18 cellular contexts compared by ENCODE assay signal in the genomic region with DNA sequence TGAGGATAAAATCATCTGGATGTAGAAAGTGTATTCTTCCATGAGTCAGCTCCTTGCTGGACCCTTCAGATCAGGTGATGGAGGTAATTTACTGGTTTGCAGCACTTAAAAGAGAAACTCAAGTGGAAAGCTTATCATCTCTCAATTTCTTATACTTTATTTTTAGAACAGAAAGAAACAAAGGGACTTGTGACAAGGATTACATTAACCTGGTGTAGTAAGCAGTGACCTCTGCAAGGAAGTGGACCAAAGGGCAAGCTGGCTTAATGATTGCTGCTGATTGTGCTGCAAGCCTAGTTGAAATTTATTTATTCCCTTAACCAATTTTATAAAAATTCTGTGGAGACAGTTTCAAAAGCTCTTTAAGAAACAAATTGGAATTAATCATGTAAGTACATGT.
"Had no signal": no experiment of that assay in that cellular context is flagged by ENCODE, and none has a peak within 500 bp of the region (broad histone marks: within the 10 kb centered on the region; RNA-seq: fewer than 3 reads in every experiment).

No MANE protein-coding gene starts in this region.

- DNase-seq: activated B cell treated with CpG ODN at 0.5 μM for 24 hours; activated CD4-positive, alpha-beta memory T cell treated with anti-CD3 and anti-CD28 coated beads, Interleukin-2, amount 10 ng/mL, durations not matched to agents 7 days and 5 days; activated CD4-positive, alpha-beta T cell treated with anti-CD3 and anti-CD28 coated beads for 48 hours; activated naive CD4-positive, alpha-beta T cell treated with Interleukin-2 at 50 U/mL for 16 hours; activated naive CD8-positive, alpha-beta T cell treated with anti-CD3 and anti-CD28 coated beads, Interleukin-2, amount 10 ng/mL, durations not matched to agents 7 days and 5 days; activated T-cell treated with anti-CD3 and anti-CD28 coated beads, Interleukin-2, amount 50 U/mL, for 24 hours; amygdala; body of pancreas; cortex of kidney; heart left ventricle; natural killer cell; nucleus accumbens; retina; stimulated activated CD4-positive, alpha-beta T cell treated with anti-CD3 and anti-CD28 coated beads, Interleukin-2, amount 100 ng/mL, for 24 hours; trophoblast cell had no signal

- H3K9me3 ChIP-seq: body of pancreas, esophagus muscularis mucosa, gastroesophageal sphincter, heart left ventricle, suprapubic skin had no signal

- H3K4me1 ChIP-seq: esophagus muscularis mucosa, gastroesophageal sphincter, heart left ventricle, suprapubic skin had no signal

- H3K27me3 ChIP-seq: body of pancreas, esophagus muscularis mucosa, gastroesophageal sphincter, heart left ventricle, suprapubic skin had no signal

- H3K36me3 ChIP-seq: esophagus muscularis mucosa, gastroesophageal sphincter, heart left ventricle, suprapubic skin had no signal

- ATAC-seq: body of pancreas, gastroesophageal sphincter, heart left ventricle had no signal

- H3K27ac ChIP-seq: body of pancreas, esophagus muscularis mucosa, gastroesophageal sphincter, heart left ventricle, suprapubic skin had no signal

- H3K4me3 ChIP-seq: body of pancreas, esophagus muscularis mucosa, gastroesophageal sphincter, heart left ventricle, suprapubic skin had no signal
